In genomic region chr2:127585270-127585807, GRCh38 we compare ENCODE assay signal across 18 cellular contexts. TPM values are rescaled to one million over a fixed set of nuclear protein-coding genes. Genes with fewer than 3 reads are reported as not detected.
A peak's percentile ranks its signal among the peaks of the same experiment; 100 is the strongest.
DNase-seq lines count a peak whose midpoint lies in the region; ATAC-seq and TF ChIP-seq lines count a peak whose summit lies in the region.
"Had no signal": no experiment of that assay in that cellular context is flagged by ENCODE, and none has a peak within 500 bp of the region (broad histone marks: within the 10 kb centered on the region; RNA-seq: fewer than 3 reads in every experiment).

No MANE protein-coding gene starts in this region.

- H3K9ac ChIP-seq in Karpas-422 (ENCODE audit: low read length) = no peak overlapping the region
- H3K9ac ChIP-seq: BLaER1 treated with 17β-estradiol and CSF1 and Interleukin-3, amounts not matched to agents 10 nM and 100 nM had no signal

- no peaks in the 10 kb centered on the region for H3K79me2 ChIP-seq in Karpas-422 (ENCODE audit: low read length)
- H3K79me2 ChIP-seq in osteoblast (ENCODE audit: insufficient read depth, low read length) = no peaks in the 10 kb centered on the region

- H3K36me3 ChIP-seq in Karpas-422 (ENCODE audit: insufficient read depth, low read length) (no peaks in the 10 kb centered on the region), osteoblast (ENCODE audit: insufficient read depth, low read length) (no peaks in the 10 kb centered on the region)
- H3K36me3 ChIP-seq: BLaER1 treated with 17β-estradiol and CSF1 and Interleukin-3, amounts not matched to agents 10 nM and 100 nM; HAP-1 had no signal

- DNase-seq in NCI-H2171 treated with DMSO at 0.1 percent for 48 hours (lab: John Stamatoyannopoulos, UW) (peak; percentile 23), NCI-H2171 (lab: John Stamatoyannopoulos, UW) (no peak), Karpas-422 (no peak), osteoblast (ENCODE audit: insufficient read length, low spot score, missing footprints) (peak; percentile 68), medulla oblongata (ENCODE audit: extremely low spot score) (no peak), GOT3 (lab: John Stamatoyannopoulos, UW) (no peak)
- DNase-seq: CD4-positive, CD25-positive, alpha-beta regulatory T cell; CD8-positive, alpha-beta memory T cell; COR-L47; DMS 273 treated with DMSO at 0.1 percent for 48 hours; DMS53; DND-41; Kasumi-1 had no signal

- H3K27ac ChIP-seq in Karpas-422 (ENCODE audit: low read length) = no peak overlapping the region
- no peak overlapping the region for H3K27ac ChIP-seq in osteoblast (ENCODE audit: low read depth, low read length)
- H3K27ac ChIP-seq: 22Rv1; BLaER1 treated with 17β-estradiol and CSF1 and Interleukin-3, amounts not matched to agents 10 nM and 100 nM had no signal

- H3K27me3 ChIP-seq in Karpas-422 (ENCODE audit: low read length) (no peaks in the 10 kb centered on the region), osteoblast (ENCODE audit: insufficient read depth, low read length) (peaks cover 3% of the 10 kb centered on the region)
- H3K27me3 ChIP-seq: BLaER1 treated with 17β-estradiol and CSF1 and Interleukin-3, amounts not matched to agents 10 nM and 100 nM had no signal

- ATAC-seq in GM18870 (IDR thresholded peaks at IDR 0.05; ENCODE audit: unreplicated experiment) = no peak

- H2AFZ ChIP-seq in Karpas-422 (ENCODE audit: low read length) (no peak overlapping the region), osteoblast (ENCODE audit: low read length) (no peak overlapping the region)

- H3K4me3 ChIP-seq in Karpas-422 (ENCODE audit: low read length) (no peak overlapping the region), osteoblast (ENCODE audit: insufficient read depth, low read length) (no peak overlapping the region)
- H3K4me3 ChIP-seq: BLaER1 treated with 17β-estradiol and CSF1 and Interleukin-3, amounts not matched to agents 10 nM and 100 nM; HAP-1 had no signal

- H3K4me1 ChIP-seq in Karpas-422 (ENCODE audit: low read length) (peaks cover 12% of the 10 kb centered on the region), osteoblast (ENCODE audit: insufficient read depth, low read length) (no peaks in the 10 kb centered on the region)
- H3K4me1 ChIP-seq: HAP-1 had no signal

- peak overlapping the region; percentile 7 for H3K4me2 ChIP-seq in Karpas-422 (ENCODE audit: low read depth, low read length, poor library complexity, severe bottlenecking)
- H3K4me2 ChIP-seq in osteoblast (ENCODE audit: insufficient read depth, low read length) = no peak overlapping the region
- H3K4me2 ChIP-seq: BLaER1 treated with 17β-estradiol and CSF1 and Interleukin-3, amounts not matched to agents 10 nM and 100 nM had no signal

- no peak for TF ChIP-seq CTCF in osteoblast (IDR thresholded peaks at IDR 0.05; ENCODE audit: extremely low read depth, low read depth, low read length)

- H3K9me3 ChIP-seq in Karpas-422 (ENCODE audit: low read length) = no peaks in the 10 kb centered on the region
- H3K9me3 ChIP-seq in osteoblast (ENCODE audit: low read depth, low read length) = no peaks in the 10 kb centered on the region
- H3K9me3 ChIP-seq: BLaER1 treated with 17β-estradiol and CSF1 and Interleukin-3, amounts not matched to agents 10 nM and 100 nM; HAP-1 had no signal

- H4K20me1 ChIP-seq in Karpas-422 (ENCODE audit: insufficient read depth, low read depth, low read length) (no peaks in the 10 kb centered on the region), osteoblast (ENCODE audit: insufficient read depth, low read length) (no peaks in the 10 kb centered on the region)
- H4K20me1 ChIP-seq: BLaER1 treated with 17β-estradiol and CSF1 and Interleukin-3, amounts not matched to agents 10 nM and 100 nM had no signal

- H3K9me2 ChIP-seq in Karpas-422 (replicated peaks; ENCODE audit: insufficient read depth, low read length) = no peaks in the 10 kb centered on the region

RNA-seq across cellular contexts. Expression of gene MYO7B, which starts 49.9 kb away (rescaled TPM):
- 0.94 and 3.0 TPM in 2 replicates for total RNA-seq in Karpas-422 (2014; rRNA removed; shearing (Covaris generic); ENCODE audit: low replicate concordance)
- total RNA-seq in osteoblast = under 0.01 TPM in 2 replicates
- total RNA-seq: CD4-positive, CD25-positive, alpha-beta regulatory T cell; CD8-positive, alpha-beta memory T cell; H1 had no signal

RNA-seq across cellular contexts. Expression of gene IWS1, which starts 59.0 kb away (rescaled TPM):
- 22.7 and 38.3 TPM in 2 replicates for total RNA-seq in Karpas-422 (2014; rRNA removed; shearing (Covaris generic); ENCODE audit: low replicate concordance)
- total RNA-seq in osteoblast = 28.3 and 36.6 TPM in 2 replicates

Comparison
In these comparisons a context has a peak if more than half of its experiments do, and no peak if none do; other contexts are left out.
1. DNase-seq: peak in NCI-H2171 treated with DMSO at 0.1 percent for 48 hours (single experiment) and osteoblast (single experiment); none in NCI-H2171 (single experiment), Karpas-422 (single experiment), medulla oblongata (single experiment) and GOT3 (single experiment).